Comparison of ENCODE assay signal across 1 cellular context in the genomic region with DNA sequence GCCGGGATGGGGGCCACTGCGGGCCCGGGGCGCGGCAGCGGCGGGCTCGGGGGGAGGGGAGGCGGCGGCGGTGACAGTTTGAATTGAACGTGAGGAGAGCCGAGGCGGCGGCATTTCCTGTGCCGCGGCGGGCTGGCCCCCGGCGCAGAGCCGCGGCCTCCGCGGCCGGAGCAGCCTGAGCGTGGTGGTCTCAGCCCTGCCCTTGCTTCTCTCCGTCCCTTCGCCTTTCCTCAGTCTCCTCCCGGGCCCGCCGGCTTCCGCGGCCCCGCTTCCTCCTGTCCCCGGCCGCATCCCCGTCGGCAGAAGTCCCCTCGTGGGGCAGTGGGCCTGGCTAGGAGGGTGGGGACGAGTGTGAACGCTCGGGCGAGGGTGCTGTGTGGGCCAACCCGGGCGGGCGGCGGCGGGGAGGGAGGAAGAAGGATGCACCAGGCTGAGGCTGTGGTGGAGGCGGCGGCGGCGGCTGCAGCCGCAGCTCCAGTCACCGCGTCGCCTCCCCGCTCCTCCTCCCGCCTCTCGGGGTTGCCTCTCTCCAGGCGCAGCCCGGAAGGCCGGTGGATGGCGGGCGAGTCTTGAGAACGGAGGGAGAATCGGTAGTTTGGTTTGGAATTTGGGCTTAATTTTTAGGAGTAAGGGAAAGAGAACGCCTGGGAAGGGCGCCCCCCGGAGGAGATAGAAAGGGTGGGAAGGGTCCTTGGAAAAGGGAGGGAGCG.
A peak's percentile ranks its signal among the peaks of the same experiment; 100 is the strongest.
TF ChIP-seq lines count a peak whose summit lies in the region.

No MANE protein-coding gene starts in this region.

TF ChIP-seq in GM12878, 131 proteins besides CTCF, POLR2A, EP300 and RAD21 (continued from another document and continues in another):
- peak; percentile 84 for TF ChIP-seq MLLT1 (IDR thresholded peaks at IDR 0.05)
- TF ChIP-seq ZBTB4 (CRISPR knock-in tag; IDR thresholded peaks at IDR 0.05): no peak
- TF ChIP-seq RUNX3 (IDR thresholded peaks at IDR 0.05; ENCODE audit: low read length): 0 out of 2 replicates have a peak, but pooled peaks have one; percentile 15
- TF ChIP-seq ZNF217 (IDR thresholded peaks at IDR 0.05): no peak
- 0 out of 2 replicates have a peak, but pooled peaks have one; percentile 54 for TF ChIP-seq NR2F1 (conservative IDR thresholded peaks at IDR 0.05)
- TF ChIP-seq, protein P1, sequence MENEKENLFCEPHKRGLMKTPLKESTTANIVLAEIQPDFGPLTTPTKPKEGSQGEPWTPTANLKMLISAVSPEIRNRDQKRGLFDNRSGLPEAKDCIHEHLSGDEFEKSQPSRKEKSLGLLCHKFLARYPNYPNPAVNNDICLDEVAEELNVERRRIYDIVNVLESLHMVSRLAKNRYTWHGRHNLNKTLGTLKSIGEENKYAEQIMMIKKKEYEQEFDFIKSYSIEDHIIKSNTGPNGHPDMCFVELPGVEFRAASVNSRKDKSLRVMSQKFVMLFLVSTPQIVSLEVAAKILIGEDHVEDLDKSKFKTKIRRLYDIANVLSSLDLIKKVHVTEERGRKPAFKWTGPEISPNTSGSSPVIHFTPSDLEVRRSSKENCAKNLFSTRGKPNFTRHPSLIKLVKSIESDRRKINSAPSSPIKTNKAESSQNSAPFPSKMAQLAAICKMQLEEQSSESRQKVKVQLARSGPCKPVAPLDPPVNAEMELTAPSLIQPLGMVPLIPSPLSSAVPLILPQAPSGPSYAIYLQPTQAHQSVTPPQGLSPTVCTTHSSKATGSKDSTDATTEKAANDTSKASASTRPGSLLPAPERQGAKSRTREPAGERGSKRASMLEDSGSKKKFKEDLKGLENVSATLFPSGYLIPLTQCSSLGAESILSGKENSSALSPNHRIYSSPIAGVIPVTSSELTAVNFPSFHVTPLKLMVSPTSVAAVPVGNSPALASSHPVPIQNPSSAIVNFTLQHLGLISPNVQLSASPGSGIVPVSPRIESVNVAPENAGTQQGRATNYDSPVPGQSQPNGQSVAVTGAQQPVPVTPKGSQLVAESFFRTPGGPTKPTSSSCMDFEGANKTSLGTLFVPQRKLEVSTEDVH (IDR thresholded peaks at IDR 0.05; ENCODE audit: low read depth, partially characterized antibody): no peak
- TF ChIP-seq FOS (IDR thresholded peaks at IDR 0.05; ENCODE audit: borderline replicate concordance, extremely low read depth, insufficient read length): no peak
- TF ChIP-seq STAT1 (conservative IDR thresholded peaks at IDR 0.05): no peak
- no peak for TF ChIP-seq KLF5 (IDR thresholded peaks at IDR 0.05; ENCODE audit: partially characterized antibody)
- TF ChIP-seq FOXK2 (IDR thresholded peaks at IDR 0.05): no peak
- peak; percentile 52; the same call in 1 of the 2 replicates for TF ChIP-seq DPF2 (IDR thresholded peaks at IDR 0.05)
- TF ChIP-seq MYB (IDR thresholded peaks at IDR 0.05; ENCODE audit: borderline replicate concordance, low read depth, low read length): no peak
- TF ChIP-seq RFX5 (IDR thresholded peaks at IDR 0.05; ENCODE audit: low read depth, low read length): no peak
- peak; percentile 87; the same call in 1 of the 2 replicates for TF ChIP-seq LARP7 (IDR thresholded peaks at IDR 0.05)
- no peak for TF ChIP-seq ZZZ3 (IDR thresholded peaks at IDR 0.05; ENCODE audit: control insufficient read depth, insufficient read length, low read depth)
- TF ChIP-seq, protein P2, sequence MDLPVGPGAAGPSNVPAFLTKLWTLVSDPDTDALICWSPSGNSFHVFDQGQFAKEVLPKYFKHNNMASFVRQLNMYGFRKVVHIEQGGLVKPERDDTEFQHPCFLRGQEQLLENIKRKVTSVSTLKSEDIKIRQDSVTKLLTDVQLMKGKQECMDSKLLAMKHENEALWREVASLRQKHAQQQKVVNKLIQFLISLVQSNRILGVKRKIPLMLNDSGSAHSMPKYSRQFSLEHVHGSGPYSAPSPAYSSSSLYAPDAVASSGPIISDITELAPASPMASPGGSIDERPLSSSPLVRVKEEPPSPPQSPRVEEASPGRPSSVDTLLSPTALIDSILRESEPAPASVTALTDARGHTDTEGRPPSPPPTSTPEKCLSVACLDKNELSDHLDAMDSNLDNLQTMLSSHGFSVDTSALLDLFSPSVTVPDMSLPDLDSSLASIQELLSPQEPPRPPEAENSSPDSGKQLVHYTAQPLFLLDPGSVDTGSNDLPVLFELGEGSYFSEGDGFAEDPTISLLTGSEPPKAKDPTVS (IDR thresholded peaks at IDR 0.05; ENCODE audit: low read depth, low read length): no peak
- no peak for TF ChIP-seq RBBP5 (conservative IDR thresholded peaks at IDR 0.05)
- no peak; the same call in 1 of the 2 replicates for TF ChIP-seq ZBED1 (IDR thresholded peaks at IDR 0.05; ENCODE audit: borderline replicate concordance)
- no peak for TF ChIP-seq JUND (IDR thresholded peaks at IDR 0.05; ENCODE audit: low read depth, low read length)
- TF ChIP-seq POLR2AphosphoS2 (IDR thresholded peaks at IDR 0.05; ENCODE audit: low read depth, low read length): no peak
- no peak for TF ChIP-seq SPI1 (IDR thresholded peaks at IDR 0.05; ENCODE audit: borderline replicate concordance, insufficient read depth, low read depth, low read length)
- no peak for TF ChIP-seq PML (IDR thresholded peaks at IDR 0.05; ENCODE audit: low read length)
- TF ChIP-seq, protein P3, sequence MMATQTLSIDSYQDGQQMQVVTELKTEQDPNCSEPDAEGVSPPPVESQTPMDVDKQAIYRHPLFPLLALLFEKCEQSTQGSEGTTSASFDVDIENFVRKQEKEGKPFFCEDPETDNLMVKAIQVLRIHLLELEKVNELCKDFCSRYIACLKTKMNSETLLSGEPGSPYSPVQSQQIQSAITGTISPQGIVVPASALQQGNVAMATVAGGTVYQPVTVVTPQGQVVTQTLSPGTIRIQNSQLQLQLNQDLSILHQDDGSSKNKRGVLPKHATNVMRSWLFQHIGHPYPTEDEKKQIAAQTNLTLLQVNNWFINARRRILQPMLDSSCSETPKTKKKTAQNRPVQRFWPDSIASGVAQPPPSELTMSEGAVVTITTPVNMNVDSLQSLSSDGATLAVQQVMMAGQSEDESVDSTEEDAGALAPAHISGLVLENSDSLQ (IDR thresholded peaks at IDR 0.05): no peak
- TF ChIP-seq YY1 (IDR thresholded peaks at IDR 0.05; ENCODE audit: low read depth, low read length): no peak
- no peak for TF ChIP-seq POU2F2 (IDR thresholded peaks at IDR 0.05; ENCODE audit: borderline replicate concordance, low read depth, low read length)
- no peak for TF ChIP-seq STAT3 (IDR thresholded peaks at IDR 0.05; ENCODE audit: low read depth, low read length)
- TF ChIP-seq, protein P4, sequence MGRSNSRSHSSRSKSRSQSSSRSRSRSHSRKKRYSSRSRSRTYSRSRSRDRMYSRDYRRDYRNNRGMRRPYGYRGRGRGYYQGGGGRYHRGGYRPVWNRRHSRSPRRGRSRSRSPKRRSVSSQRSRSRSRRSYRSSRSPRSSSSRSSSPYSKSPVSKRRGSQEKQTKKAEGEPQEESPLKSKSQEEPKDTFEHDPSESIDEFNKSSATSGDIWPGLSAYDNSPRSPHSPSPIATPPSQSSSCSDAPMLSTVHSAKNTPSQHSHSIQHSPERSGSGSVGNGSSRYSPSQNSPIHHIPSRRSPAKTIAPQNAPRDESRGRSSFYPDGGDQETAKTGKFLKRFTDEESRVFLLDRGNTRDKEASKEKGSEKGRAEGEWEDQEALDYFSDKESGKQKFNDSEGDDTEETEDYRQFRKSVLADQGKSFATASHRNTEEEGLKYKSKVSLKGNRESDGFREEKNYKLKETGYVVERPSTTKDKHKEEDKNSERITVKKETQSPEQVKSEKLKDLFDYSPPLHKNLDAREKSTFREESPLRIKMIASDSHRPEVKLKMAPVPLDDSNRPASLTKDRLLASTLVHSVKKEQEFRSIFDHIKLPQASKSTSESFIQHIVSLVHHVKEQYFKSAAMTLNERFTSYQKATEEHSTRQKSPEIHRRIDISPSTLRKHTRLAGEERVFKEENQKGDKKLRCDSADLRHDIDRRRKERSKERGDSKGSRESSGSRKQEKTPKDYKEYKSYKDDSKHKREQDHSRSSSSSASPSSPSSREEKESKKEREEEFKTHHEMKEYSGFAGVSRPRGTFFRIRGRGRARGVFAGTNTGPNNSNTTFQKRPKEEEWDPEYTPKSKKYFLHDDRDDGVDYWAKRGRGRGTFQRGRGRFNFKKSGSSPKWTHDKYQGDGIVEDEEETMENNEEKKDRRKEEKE (IDR thresholded peaks at IDR 0.05): 0 out of 2 replicates have a peak, but pooled peaks have one; percentile 15
- 0 out of 2 replicates have a peak, but pooled peaks have one; percentile 1 for TF ChIP-seq TCF3 (IDR thresholded peaks at IDR 0.05; ENCODE audit: borderline replicate concordance, insufficient read depth, low read depth, low read length)
- TF ChIP-seq, protein P5, sequence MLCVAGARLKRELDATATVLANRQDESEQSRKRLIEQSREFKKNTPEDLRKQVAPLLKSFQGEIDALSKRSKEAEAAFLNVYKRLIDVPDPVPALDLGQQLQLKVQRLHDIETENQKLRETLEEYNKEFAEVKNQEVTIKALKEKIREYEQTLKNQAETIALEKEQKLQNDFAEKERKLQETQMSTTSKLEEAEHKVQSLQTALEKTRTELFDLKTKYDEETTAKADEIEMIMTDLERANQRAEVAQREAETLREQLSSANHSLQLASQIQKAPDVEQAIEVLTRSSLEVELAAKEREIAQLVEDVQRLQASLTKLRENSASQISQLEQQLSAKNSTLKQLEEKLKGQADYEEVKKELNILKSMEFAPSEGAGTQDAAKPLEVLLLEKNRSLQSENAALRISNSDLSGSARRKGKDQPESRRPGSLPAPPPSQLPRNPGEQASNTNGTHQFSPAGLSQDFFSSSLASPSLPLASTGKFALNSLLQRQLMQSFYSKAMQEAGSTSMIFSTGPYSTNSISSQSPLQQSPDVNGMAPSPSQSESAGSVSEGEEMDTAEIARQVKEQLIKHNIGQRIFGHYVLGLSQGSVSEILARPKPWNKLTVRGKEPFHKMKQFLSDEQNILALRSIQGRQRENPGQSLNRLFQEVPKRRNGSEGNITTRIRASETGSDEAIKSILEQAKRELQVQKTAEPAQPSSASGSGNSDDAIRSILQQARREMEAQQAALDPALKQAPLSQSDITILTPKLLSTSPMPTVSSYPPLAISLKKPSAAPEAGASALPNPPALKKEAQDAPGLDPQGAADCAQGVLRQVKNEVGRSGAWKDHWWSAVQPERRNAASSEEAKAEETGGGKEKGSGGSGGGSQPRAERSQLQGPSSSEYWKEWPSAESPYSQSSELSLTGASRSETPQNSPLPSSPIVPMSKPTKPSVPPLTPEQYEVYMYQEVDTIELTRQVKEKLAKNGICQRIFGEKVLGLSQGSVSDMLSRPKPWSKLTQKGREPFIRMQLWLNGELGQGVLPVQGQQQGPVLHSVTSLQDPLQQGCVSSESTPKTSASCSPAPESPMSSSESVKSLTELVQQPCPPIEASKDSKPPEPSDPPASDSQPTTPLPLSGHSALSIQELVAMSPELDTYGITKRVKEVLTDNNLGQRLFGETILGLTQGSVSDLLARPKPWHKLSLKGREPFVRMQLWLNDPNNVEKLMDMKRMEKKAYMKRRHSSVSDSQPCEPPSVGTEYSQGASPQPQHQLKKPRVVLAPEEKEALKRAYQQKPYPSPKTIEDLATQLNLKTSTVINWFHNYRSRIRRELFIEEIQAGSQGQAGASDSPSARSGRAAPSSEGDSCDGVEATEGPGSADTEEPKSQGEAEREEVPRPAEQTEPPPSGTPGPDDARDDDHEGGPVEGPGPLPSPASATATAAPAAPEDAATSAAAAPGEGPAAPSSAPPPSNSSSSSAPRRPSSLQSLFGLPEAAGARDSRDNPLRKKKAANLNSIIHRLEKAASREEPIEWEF (IDR thresholded peaks at IDR 0.05; ENCODE audit: insufficient replicate concordance, low read depth, low read length): no peak
- TF ChIP-seq RELB (IDR thresholded peaks at IDR 0.05; ENCODE audit: low read depth): peak; percentile 79
- TF ChIP-seq ZNF622 (IDR thresholded peaks at IDR 0.05): no peak
- TF ChIP-seq MTA2 (IDR thresholded peaks at IDR 0.05; ENCODE audit: low read depth): peak; percentile 26; the same call in 1 of the 2 replicates
- no peak for TF ChIP-seq NR2C1 (IDR thresholded peaks at IDR 0.05)
- no peak for TF ChIP-seq SIX5 (IDR thresholded peaks at IDR 0.05; ENCODE audit: low read depth, low read length, severe bottlenecking)
- TF ChIP-seq ETV6 (conservative IDR thresholded peaks at IDR 0.05 in 1 of 2, IDR thresholded peaks at IDR 0.05 in 1 of 2; ENCODE audit: borderline replicate concordance in 1 of 2, low read depth in 1 of 2): no peak; a peak in 1 of 4 replicates
